10 cellular contexts compared by ENCODE assay signal in the genomic region with DNA sequence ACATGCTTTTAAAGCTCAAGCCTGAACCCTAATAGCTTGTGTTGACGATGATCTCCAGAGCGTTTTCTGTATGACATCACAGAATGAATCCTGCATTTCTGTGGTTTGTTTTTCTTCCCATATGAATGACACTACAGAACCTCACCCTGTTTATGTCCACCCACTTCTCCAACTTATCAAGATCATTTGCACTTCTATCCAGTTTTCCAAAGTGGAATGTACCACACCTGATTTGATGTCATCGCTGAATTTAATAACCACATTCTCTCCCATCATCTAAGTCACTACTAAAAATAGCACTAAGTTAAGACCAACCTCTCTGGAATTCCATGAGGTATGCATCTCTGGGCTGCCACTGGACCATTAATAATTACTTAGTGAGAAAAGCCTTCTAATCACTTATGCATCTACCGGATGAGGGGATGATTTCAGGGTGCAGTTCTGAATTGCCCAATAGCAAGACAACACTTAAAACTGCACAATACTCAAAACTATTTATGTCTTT. TPM values are rescaled to one million over a fixed set of nuclear protein-coding genes. Genes with fewer than 3 reads are reported as not detected.
DNase-seq lines count a peak whose midpoint lies in the region; ATAC-seq and TF ChIP-seq lines count a peak whose summit lies in the region.
"Had no signal": no experiment of that assay in that cellular context is flagged by ENCODE, and none has a peak within 500 bp of the region (broad histone marks: within the 10 kb centered on the region; RNA-seq: fewer than 3 reads in every experiment).

No MANE protein-coding gene starts in this region.

- H3K27ac ChIP-seq in psoas muscle (no peak overlapping the region), H9 (ENCODE audit: insufficient read length, low read depth, low read length) (no peak overlapping the region)
- H3K27ac ChIP-seq in effector memory CD4-positive, alpha-beta T cell (ENCODE audit: insufficient read depth, low read length, poor library complexity, severe bottlenecking) = no peak overlapping the region

- no peaks in the 10 kb centered on the region for H4K20me1 ChIP-seq in H9 (ENCODE audit: control insufficient read depth, insufficient read depth, insufficient read length)

- no peak overlapping the region for H4K5ac ChIP-seq in H9 (ENCODE audit: insufficient read length, low read depth, low read length)

- no peaks in the 10 kb centered on the region for H3K36me3 ChIP-seq in psoas muscle (ENCODE audit: insufficient read depth in 1 of 2, low read depth in 1 of 2)
- H3K36me3 ChIP-seq in effector memory CD4-positive, alpha-beta T cell (ENCODE audit: control insufficient read depth, insufficient read depth, low read length) = no peaks in the 10 kb centered on the region

- no peak overlapping the region for H4K8ac ChIP-seq in H9 (replicated peaks; ENCODE audit: insufficient read length, low read depth, low read length)

- no peak overlapping the region for H3K4me3 Mint-ChIP-seq in H9

- no peak overlapping the region for H3K4me3 ChIP-seq in psoas muscle
- no peak overlapping the region for H3K4me3 ChIP-seq in effector memory CD4-positive, alpha-beta T cell (ENCODE audit: insufficient read depth, low read depth, low read length, poor library complexity, severe bottlenecking)

- 48 to 62% (median 55%) methylated on average over 4 of the region's 4 CpGs for whole genome bisulfite sequencing in psoas muscle, 3 donors
- no CpG with 5 or more reads among the region's 4 CpGs for WGBS in H9 (ENCODE audit: extremely low coverage, insufficient read length, low lambda C conversion rate)

- H3K27ac Mint-ChIP-seq in H9 = no peak overlapping the region

- H2AK5ac ChIP-seq in H9 (ENCODE audit: insufficient read length, low read length) = no peak overlapping the region

- no peaks in the 10 kb centered on the region for H3K36me3 Mint-ChIP-seq in H9 (ENCODE audit: insufficient read depth in 1 of 3, low read depth in 3 of 3)

- no peak overlapping the region for H2BK120ac ChIP-seq in H9 (ENCODE audit: low read depth, low read length, poor library complexity, severe bottlenecking)

- no peaks in the 10 kb centered on the region for H3K4me1 ChIP-seq in psoas muscle
- H3K4me1 ChIP-seq in effector memory CD4-positive, alpha-beta T cell (ENCODE audit: control insufficient read depth, insufficient read depth, low read length, poor library complexity, severe bottlenecking) = no peaks in the 10 kb centered on the region
- H3K4me1 ChIP-seq in H9 (ENCODE audit: insufficient read depth, low read length) = no peaks in the 10 kb centered on the region

- no peak overlapping the region for H3K18ac ChIP-seq in H9 (ENCODE audit: insufficient read length, low read depth, low read length)

- H2AFZ ChIP-seq in H9 (ENCODE audit: low read length) = no peak overlapping the region

- no peak overlapping the region for H3K56ac ChIP-seq in H9 (ENCODE audit: insufficient read length, low read depth, low read length)

- H3K27me3 ChIP-seq in psoas muscle (ENCODE audit: insufficient read depth in 3 of 3, low read length in 2 of 3) = no peaks in the 10 kb centered on the region
- no peaks in the 10 kb centered on the region for H3K27me3 ChIP-seq in effector memory CD4-positive, alpha-beta T cell (replicated peaks; ENCODE audit: control insufficient read depth, insufficient read depth, low read length, poor library complexity, severe bottlenecking)
- no peaks in the 10 kb centered on the region for H3K27me3 ChIP-seq in H9 (ENCODE audit: insufficient read depth, low read length)

- H3K14ac ChIP-seq in H9 (ENCODE audit: insufficient read depth, low read length) = no peak overlapping the region

- no peak overlapping the region for H4K91ac ChIP-seq in H9 (ENCODE audit: insufficient read length, low read depth, low read length)

- no peaks in the 10 kb centered on the region for H3K23me2 ChIP-seq in H9 (ENCODE audit: insufficient read length, low read depth, low read length, poor library complexity, severe bottlenecking)

- H3K27me3 Mint-ChIP-seq in H9 (ENCODE audit: low read depth) = peaks cover 2% of the 10 kb centered on the region; the same call in 1 of the 2 replicates

- peak; percentile 98 for DNase-seq in EH (ENCODE audit: low read depth)
- DNase-seq in RPMI7951 (ENCODE audit: low read depth) = peak; percentile 81
- peak; percentile 82 for DNase-seq in fibroblast of gingiva (ENCODE audit: low read depth)
- DNase-seq in psoas muscle = no peak
- no peak for DNase-seq in effector memory CD4-positive, alpha-beta T cell
- no peak for DNase-seq in H9
- DNase-seq in SIG-M5 treated with dmso at 0.1 percent for 504 hours (lab: John Stamatoyannopoulos, UW; ENCODE audit: unreplicated experiment) = no peak
- DNase-seq in activated CD8-positive, alpha-beta memory T cell treated with anti-CD3 and anti-CD28 coated beads, Interleukin-2, amount 50 U/mL, for 4 hours = no peak
- DNase-seq: activated gamma-delta T cell, MV-4-11 had no signal

- no peak overlapping the region for H3K9ac ChIP-seq in H9 (ENCODE audit: extremely low read depth, insufficient read length, low read length)

- no peaks in the 10 kb centered on the region for H3K79me1 ChIP-seq in H9 (ENCODE audit: insufficient read depth, low read depth, low read length, poor library complexity, severe bottlenecking)

- peak in 3 of 4 donors; percentile 58 to 69 (median 60) for ATAC-seq in psoas muscle

- H2BK20ac ChIP-seq in H9 (ENCODE audit: low read depth, low read length, poor library complexity, severe bottlenecking) = no peak overlapping the region

- intact Hi-C loops in psoas muscle (cut with DNase I) = no loop called here

- no peak overlapping the region for H2BK12ac ChIP-seq in H9 (ENCODE audit: insufficient read length, low read depth, low read length)

- no peaks in the 10 kb centered on the region for H3K9me3 Mint-ChIP-seq in H9

- no peaks in the 10 kb centered on the region for H3K79me2 ChIP-seq in H9 (ENCODE audit: insufficient read depth, low read length)

- TF ChIP-seq CTCF in psoas muscle (IDR thresholded peaks at IDR 0.05) (no peak), H9 (conservative IDR thresholded peaks at IDR 0.05) (no peak)

- no peak overlapping the region for H2BK5ac ChIP-seq in H9 (ENCODE audit: insufficient read length, low read length)

- no peak overlapping the region for H3K4ac ChIP-seq in H9 (ENCODE audit: low read depth, low read length)

- no peak overlapping the region for H3K23ac ChIP-seq in H9 (ENCODE audit: insufficient read length, low read depth, low read length)

- peaks cover 6 to 8% of the 10 kb centered on the region in 2 experiments; a peak in 3 of 4 replicates for H3K4me1 Mint-ChIP-seq in H9

- no peak overlapping the region for H3K4me2 ChIP-seq in H9 (ENCODE audit: insufficient read depth, insufficient read length, low read length)

- H2BK15ac ChIP-seq in H9 (ENCODE audit: low read depth, low read length) = no peak overlapping the region

- H3K9me3 ChIP-seq in psoas muscle = no peaks in the 10 kb centered on the region
- no peaks in the 10 kb centered on the region for H3K9me3 ChIP-seq in effector memory CD4-positive, alpha-beta T cell (ENCODE audit: control insufficient read depth, low read length)
- no peaks in the 10 kb centered on the region for H3K9me3 ChIP-seq in H9 (ENCODE audit: control insufficient read depth, low read depth, low read length)

- no peak overlapping the region for H3T11ph ChIP-seq in H9 (ENCODE audit: low read length)

RNA-seq across cellular contexts. Expression of gene CITED2, which starts 33.3 kb away (rescaled TPM):
- 40.0 and 47.6 TPM in 2 replicates for total RNA-seq in RPMI7951 (2014; rRNA removed; shearing (Covaris generic))
- 100 to 1,000 TPM in 2 of 4 donors, 10 to 100 TPM in 2; 33.8 to 154 (median 76.3) TPM for total RNA-seq in psoas muscle
- 100 to 1,000 TPM in 2 of 3 donors, 10 to 100 TPM in 1; 15.3 to 414 (median 230) TPM for polyA plus RNA-seq in psoas muscle
- total RNA-seq in H9 (2021) = 107 and 110 TPM in 2 replicates

Comparison
In these comparisons a context has a peak if more than half of its experiments do, and no peak if none do; other contexts are left out.
1. DNase-seq: peak in EH (single experiment), RPMI7951 (single experiment) and fibroblast of gingiva (single experiment); none in psoas muscle (0 of 2), effector memory CD4-positive, alpha-beta T cell (0 of 3), H9 (single experiment), SIG-M5 treated with dmso at 0.1 percent for 504 hours (single experiment) and activated CD8-positive, alpha-beta memory T cell treated with anti-CD3 and anti-CD28 coated beads, Interleukin-2, amount 50 U/mL, for 4 hours (single experiment).